Comparison of ENCODE assay signal across 17 cellular contexts in genomic region chr2:20623241-20623640, GRCh38. TPM values are rescaled to one million over a fixed set of nuclear protein-coding genes. Genes with fewer than 3 reads are reported as not detected.
DNase-seq lines count a peak whose midpoint lies in the region; ATAC-seq and TF ChIP-seq lines count a peak whose summit lies in the region.
"Had no signal": no experiment of that assay in that cellular context is flagged by ENCODE, and none has a peak within 500 bp of the region (broad histone marks: within the 10 kb centered on the region; RNA-seq: fewer than 3 reads in every experiment).

No MANE protein-coding gene starts in this region.

- peak; percentile 1 to 57 for DNase-seq in ascending aorta (ENCODE audit: low spot score in 2 of 2)
- peak; percentile 5 for DNase-seq in Right ventricle myocardium inferior (ENCODE audit: missing footprints)
- DNase-seq in mesenteric fat pad (ENCODE audit: low spot score), result peak; percentile 81
- peak in 1 of 2 donors; percentile 53 for DNase-seq in tibial artery
- no peak for DNase-seq in midbrain (lab: John Stamatoyannopoulos, UW)
- no peak for DNase-seq in NCI-H748 treated with DMSO at 0.1 percent for 48 hours (lab: John Stamatoyannopoulos, UW)
- no peak for DNase-seq in NCI-H1092 treated with DMSO at 0.1 percent for 48 hours (lab: John Stamatoyannopoulos, UW)
- DNase-seq: activated CD4-positive, alpha-beta memory T cell treated with anti-CD3 and anti-CD28 coated beads, Interleukin-2, amount 10 ng/mL, durations not matched to agents 7 days and 5 days; activated naive CD8-positive, alpha-beta T cell treated with anti-CD3 and anti-CD28 coated beads for 36 hours; activated T-cell treated with anti-CD3 and anti-CD28 coated beads, Interleukin-2, amount 50 U/mL, for 48 hours; GOT3; NCI-H226; stimulated activated naive CD8-positive, alpha-beta T cell treated with anti-CD3 and anti-CD28 coated beads, Interleukin-15, amount 100 ng/mL, for 72 hours; T-helper 1 cell had no signal

- no peak for ATAC-seq in Right ventricle myocardium inferior
- ATAC-seq: esophagus mucosa; stimulated activated naive CD8-positive, alpha-beta T cell treated with anti-CD3 and anti-CD28 coated beads, Interleukin-15, amount 100 ng/mL, for 72 hours had no signal

- H3K9me3 ChIP-seq in ascending aorta (no peaks in the 10 kb centered on the region), tibial artery (no peaks in the 10 kb centered on the region)
- H3K9me3 ChIP-seq: breast epithelium had no signal

- intact Hi-C loops in ascending aorta (cut with DNase I) (no loop called here), Right ventricle myocardium inferior (cut with DNase I) (no loop called here), tibial artery (cut with DNase I; ENCODE audit: low total_unique reads) (no loop called here)

- H3K36me3 ChIP-seq in ascending aorta (peaks cover 43 to 56% of the 10 kb centered on the region in 2 donors), tibial artery (peaks cover 43 to 72% (median 56%) of the 10 kb centered on the region in 3 donors)
- H3K36me3 ChIP-seq: neural progenitor cell had no signal

- H3K4me3 ChIP-seq in ascending aorta (no peak overlapping the region), tibial artery (no peak overlapping the region)
- H3K4me3 ChIP-seq: breast epithelium, neural progenitor cell had no signal

- no peaks in the 10 kb centered on the region for H3K27me3 ChIP-seq in ascending aorta
- no peaks in the 10 kb centered on the region for H3K27me3 ChIP-seq in tibial artery
- H3K27me3 ChIP-seq: breast epithelium, neural progenitor cell had no signal

- no peak for TF ChIP-seq CTCF in ascending aorta (IDR thresholded peaks at IDR 0.05)
- no peak for TF ChIP-seq CTCF in tibial artery (IDR thresholded peaks at IDR 0.05)

- H3K4me1 ChIP-seq in ascending aorta, result peaks cover 19 to 35% of the 10 kb centered on the region in 2 donors
- H3K4me1 ChIP-seq in tibial artery, result peaks cover 9 to 62% (median 32%) of the 10 kb centered on the region in 4 donors

- peak overlapping the region in 1 of 2 donors; percentile 98 for H3K27ac ChIP-seq in ascending aorta
- H3K27ac ChIP-seq in tibial artery, result peak overlapping the region; percentile 35 to 99
- H3K27ac ChIP-seq: breast epithelium, neural progenitor cell had no signal

RNA-seq across cellular contexts. Expression of gene HS1BP3, which starts 27.7 kb away (rescaled TPM):
- 40.0 TPM for total RNA-seq in ascending aorta
- 20.1 TPM for total RNA-seq in Right ventricle myocardium inferior
- total RNA-seq in mesenteric fat pad, result 28.8 TPM

RNA-seq across cellular contexts. Expression of gene GDF7, which starts 43.7 kb away (rescaled TPM):
- total RNA-seq in ascending aorta, result 11.6 TPM
- total RNA-seq in Right ventricle myocardium inferior, result 0.46 TPM
- 1.2 TPM for total RNA-seq in mesenteric fat pad
- total RNA-seq: activated CD4-positive, alpha-beta memory T cell treated with anti-CD3 and anti-CD28 coated beads, Interleukin-2, amount 10 ng/mL, durations not matched to agents 7 days and 5 days; activated naive CD8-positive, alpha-beta T cell treated with anti-CD3 and anti-CD28 coated beads for 36 hours had no signal

Comparison
In these comparisons a context has a peak if more than half of its experiments do, and no peak if none do; other contexts are left out.
1. DNase-seq: peak in ascending aorta (2 of 2), Right ventricle myocardium inferior (single experiment) and mesenteric fat pad (single experiment); none in midbrain (single experiment), NCI-H748 treated with DMSO at 0.1 percent for 48 hours (single experiment) and NCI-H1092 treated with DMSO at 0.1 percent for 48 hours (single experiment).